Comparison of ENCODE assay signal across 8 cellular contexts in genomic region chr7:100604976-100605911, GRCh38. TPM values are rescaled to one million over a fixed set of nuclear protein-coding genes. Genes with fewer than 3 reads are reported as not detected.
DNase-seq lines count a peak whose midpoint lies in the region; ATAC-seq and TF ChIP-seq lines count a peak whose summit lies in the region.

No MANE protein-coding gene starts in this region.

- H3K4me3 Mint-ChIP-seq in stimulated activated naive CD8-positive, alpha-beta T cell treated with anti-CD3 and anti-CD28 coated beads, Interleukin-15, Interleukin-2, amounts not matched to agents 100 ng/mL and 50 ng/mL, for 24 hours, result peak overlapping the region; percentile 73

- H3K79me2 ChIP-seq in MM.1S (ENCODE audit: low read length), result no peaks in the 10 kb centered on the region

- peak overlapping the region; percentile 89 to 100 (median 98) for H3K4me2 ChIP-seq in BLaER1 treated with 17β-estradiol and CSF1 and Interleukin-3, amounts not matched to agents 10 nM and 100 nM
- H3K4me2 ChIP-seq in MM.1S (ENCODE audit: low read depth, low read length), result peak overlapping the region; percentile 99

- no peaks in the 10 kb centered on the region for H3K9me3 ChIP-seq in BLaER1 treated with 17β-estradiol and CSF1 and Interleukin-3, amounts not matched to agents 10 nM and 100 nM (replicated peaks in 1 of 11)
- no peaks in the 10 kb centered on the region for H3K9me3 ChIP-seq in MM.1S (replicated peaks; ENCODE audit: insufficient read depth, low read length)

- H3K36me3 Mint-ChIP-seq in stimulated activated naive CD8-positive, alpha-beta T cell treated with anti-CD3 and anti-CD28 coated beads, Interleukin-15, Interleukin-2, amounts not matched to agents 100 ng/mL and 50 ng/mL, for 24 hours (ENCODE audit: low read depth), result no peaks in the 10 kb centered on the region

- H3K9me2 ChIP-seq in MM.1S (replicated peaks; ENCODE audit: insufficient read depth, low read length), result no peaks in the 10 kb centered on the region

- H3K4me3 ChIP-seq in BLaER1 treated with 17β-estradiol and CSF1 and Interleukin-3, amounts not matched to agents 10 nM and 100 nM, result peak overlapping the region; percentile 65 to 75 (median 69)
- H3K4me3 ChIP-seq in MM.1S (ENCODE audit: low read length) (peak overlapping the region; percentile 69), astrocyte of the spinal cord (ENCODE audit: low read depth, low read length) (peak overlapping the region; percentile 53)

- no peaks in the 10 kb centered on the region for H4K20me1 ChIP-seq in BLaER1 treated with 17β-estradiol and CSF1 and Interleukin-3, amounts not matched to agents 10 nM and 100 nM
- no peaks in the 10 kb centered on the region for H4K20me1 ChIP-seq in MM.1S (ENCODE audit: insufficient read depth, low read length)

- H3K27ac ChIP-seq in BLaER1 treated with 17β-estradiol and CSF1 and Interleukin-3, amounts not matched to agents 10 nM and 100 nM, result peak overlapping the region in 6 of 11 experiments; percentile 55 to 75 (median 70); a peak in 10 of 22 replicates
- no peak overlapping the region for H3K27ac ChIP-seq in MM.1S (ENCODE audit: low read length)

- no peaks in the 10 kb centered on the region for H3K36me3 ChIP-seq in BLaER1 treated with 17β-estradiol and CSF1 and Interleukin-3, amounts not matched to agents 10 nM and 100 nM
- H3K36me3 ChIP-seq in MM.1S (replicated peaks; ENCODE audit: insufficient read depth, low read length), result no peaks in the 10 kb centered on the region

- DNase-seq in MM.1S, result no peak
- DNase-seq in astrocyte of the spinal cord (ENCODE audit: low read depth, low spot score), result peak; percentile 22
- DNase-seq in kidney tubule cell (ENCODE audit: low spot score), result peak; percentile 49
- no peak for DNase-seq in Ammon's horn (ENCODE audit: low spot score)
- no peak for DNase-seq in GDM1 (lab: John Stamatoyannopoulos, UW)
- no peak for DNase-seq in sciatic nerve (ENCODE audit: low spot score)

- peaks cover 22% of the 10 kb centered on the region for H3K4me1 Mint-ChIP-seq in stimulated activated naive CD8-positive, alpha-beta T cell treated with anti-CD3 and anti-CD28 coated beads, Interleukin-15, Interleukin-2, amounts not matched to agents 100 ng/mL and 50 ng/mL, for 24 hours (ENCODE audit: low read depth)

- no peak for ATAC-seq in sciatic nerve

- H3K27me3 ChIP-seq in BLaER1 treated with 17β-estradiol and CSF1 and Interleukin-3, amounts not matched to agents 10 nM and 100 nM, result peaks cover 0 to 24% (median 19%) of the 10 kb centered on the region in 11 experiments; a peak in 17 of 22 replicates
- H3K27me3 ChIP-seq in MM.1S (replicated peaks; ENCODE audit: insufficient read depth, low read length), result peaks cover 85% of the 10 kb centered on the region

- H3K9ac ChIP-seq in BLaER1 treated with 17β-estradiol and CSF1 and Interleukin-3, amounts not matched to agents 10 nM and 100 nM, result peak overlapping the region; percentile 61 to 80 (median 75); a peak in 21 of 22 replicates
- no peak overlapping the region; the same call in 1 of the 2 replicates for H3K9ac ChIP-seq in MM.1S (ENCODE audit: low read length)

- no peaks in the 10 kb centered on the region for H3F3A ChIP-seq in MM.1S (ENCODE audit: insufficient read depth, low read length)

- intact Hi-C loops in sciatic nerve (cut with DNase I), result no loop called here

- H2AFZ ChIP-seq in MM.1S (ENCODE audit: low read length), result peak overlapping the region; percentile 89

- H3K27ac Mint-ChIP-seq in stimulated activated naive CD8-positive, alpha-beta T cell treated with anti-CD3 and anti-CD28 coated beads, Interleukin-15, Interleukin-2, amounts not matched to agents 100 ng/mL and 50 ng/mL, for 24 hours, result no peak overlapping the region

- H3K9me3 Mint-ChIP-seq in stimulated activated naive CD8-positive, alpha-beta T cell treated with anti-CD3 and anti-CD28 coated beads, Interleukin-15, Interleukin-2, amounts not matched to agents 100 ng/mL and 50 ng/mL, for 24 hours, result no peaks in the 10 kb centered on the region

- in situ Hi-C loops in astrocyte of the spinal cord (cut with HindIII; ENCODE audit: low sequenced_read_pairs), result no loop called here

- no peaks in the 10 kb centered on the region for H3K27me3 Mint-ChIP-seq in stimulated activated naive CD8-positive, alpha-beta T cell treated with anti-CD3 and anti-CD28 coated beads, Interleukin-15, Interleukin-2, amounts not matched to agents 100 ng/mL and 50 ng/mL, for 24 hours

- H3K4me1 ChIP-seq in BLaER1 treated with 17β-estradiol and CSF1 and Interleukin-3, amounts not matched to agents 10 nM and 100 nM, result peaks cover 25 to 55% (median 51%) of the 10 kb centered on the region in 10 experiments; a peak in 19 of 20 replicates
- no peaks in the 10 kb centered on the region; the same call in 1 of the 2 replicates for H3K4me1 ChIP-seq in MM.1S (ENCODE audit: low read length)

- TF ChIP-seq CTCF in MM.1S (IDR thresholded peaks at IDR 0.05; ENCODE audit: low read length) (no peak), astrocyte of the spinal cord (IDR thresholded peaks at IDR 0.05; ENCODE audit: low read depth, low read length) (no peak)

RNA-seq across cellular contexts. Expression of gene PCOLCE, which starts 3.1 kb away (rescaled TPM):
- 138 TPM for total RNA-seq in sciatic nerve

RNA-seq across cellular contexts. Expression of gene MOSPD3, which starts 7.1 kb away (rescaled TPM):
- total RNA-seq in sciatic nerve, result 23.0 TPM

RNA-seq across cellular contexts. Expression of gene FBXO24, which starts 19.1 kb away (rescaled TPM):
- total RNA-seq in sciatic nerve, result 1.2 TPM

RNA-seq across cellular contexts. Expression of gene LRCH4, which starts 19.3 kb away (rescaled TPM):
- total RNA-seq in sciatic nerve, result 75.7 TPM

RNA-seq across cellular contexts. Expression of gene SAP25, which starts 31.5 kb away (rescaled TPM):
- 13.6 TPM for total RNA-seq in sciatic nerve

Comparison
In these comparisons a context has a peak if more than half of its experiments do, and no peak if none do; other contexts are left out.
1. DNase-seq: peak in astrocyte of the spinal cord (single experiment) and kidney tubule cell (single experiment); none in MM.1S (single experiment), Ammon's horn (single experiment), GDM1 (single experiment) and sciatic nerve (single experiment).
2. Peak in every context shown above with its lines, with median percentiles within 50 percentile points of each other: H3K4me3 ChIP-seq.